In the genomic region with DNA sequence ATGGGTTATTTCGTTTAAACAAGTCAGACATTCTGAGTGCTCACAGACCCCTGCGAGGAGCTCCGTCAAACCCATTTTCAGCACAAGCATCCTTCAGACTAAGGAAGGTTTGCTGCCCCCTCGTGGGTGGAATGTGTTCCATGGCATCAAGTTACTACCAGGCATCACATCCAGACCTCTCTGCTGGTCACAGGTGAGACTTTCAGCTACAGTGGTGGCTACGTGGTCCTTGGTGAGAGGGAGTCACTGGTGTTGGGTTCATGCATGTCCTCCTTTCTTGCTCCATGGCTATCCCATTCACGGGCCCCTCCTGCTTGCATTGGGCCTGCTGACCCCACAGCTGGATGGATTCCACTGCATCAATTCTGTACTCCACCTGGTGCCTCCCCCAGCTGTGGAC, we compare ENCODE assay signal across 8 cellular contexts. TPM values are rescaled to one million over a fixed set of nuclear protein-coding genes. Genes with fewer than 3 reads are reported as not detected.
DNase-seq lines count a peak whose midpoint lies in the region; ATAC-seq and TF ChIP-seq lines count a peak whose summit lies in the region.

No MANE protein-coding gene starts in this region.

- ATAC-seq in GM19351 (IDR thresholded peaks at IDR 0.05; ENCODE audit: unreplicated experiment) (peak; percentile 40), GM18868 (IDR thresholded peaks at IDR 0.05; ENCODE audit: unreplicated experiment) (no peak)
- ATAC-seq in naive thymus-derived CD8-positive, alpha-beta T cell, result peak; percentile 52 to 61
- peak; percentile 69 for ATAC-seq in stimulated activated memory B cell treated with anti-CD40 and anti-IgM and Interleukin-4, amounts not matched to agents 10 μg/mL and 1 μg/mL and 100 μg/mL, for 72 hours

- H3K27ac Mint-ChIP-seq in naive thymus-derived CD8-positive, alpha-beta T cell, result peak overlapping the region in 1 of 10 donors; percentile 71
- H3K27ac Mint-ChIP-seq in stimulated activated memory B cell treated with anti-CD40 and anti-IgM and Interleukin-4, amounts not matched to agents 10 μg/mL and 1 μg/mL and 100 μg/mL, for 72 hours, result no peak overlapping the region

- peaks cover 12 to 20% (median 15%) of the 10 kb centered on the region in 5 donors for H3K27me3 Mint-ChIP-seq in naive thymus-derived CD8-positive, alpha-beta T cell
- peaks cover 18% of the 10 kb centered on the region for H3K27me3 Mint-ChIP-seq in stimulated activated memory B cell treated with anti-CD40 and anti-IgM and Interleukin-4, amounts not matched to agents 10 μg/mL and 1 μg/mL and 100 μg/mL, for 72 hours

- DNase-seq in AG08395 (ENCODE audit: low spot score) (peak; percentile 41), NCI-H774 (lab: John Stamatoyannopoulos, UW) (peak; percentile 3), erythroblast (lab: John Stamatoyannopoulos, UW) (peak; percentile 52 to 77)
- peak; percentile 18 to 69 (median 45) for DNase-seq in activated CD8-positive, alpha-beta memory T cell treated with anti-CD3 and anti-CD28 coated beads for 48 hours (ENCODE audit: low read depth in 2 of 3, low spot score in 2 of 3)
- DNase-seq in naive thymus-derived CD8-positive, alpha-beta T cell, result peak in 9 of 10 donors; percentile 26 to 78 (median 50)

- H3K4me3 Mint-ChIP-seq in naive thymus-derived CD8-positive, alpha-beta T cell, result no peak overlapping the region
- no peak overlapping the region for H3K4me3 Mint-ChIP-seq in stimulated activated memory B cell treated with anti-CD40 and anti-IgM and Interleukin-4, amounts not matched to agents 10 μg/mL and 1 μg/mL and 100 μg/mL, for 72 hours

- POLR2A ChIA-PET in naive thymus-derived CD8-positive, alpha-beta T cell (lab: Charles Lee), result no interaction called here

- no peak for TF ChIP-seq POLR2A in erythroblast (IDR thresholded peaks at IDR 0.05; ENCODE audit: low read length)

- no peaks in the 10 kb centered on the region for H3K9me3 Mint-ChIP-seq in naive thymus-derived CD8-positive, alpha-beta T cell
- no peaks in the 10 kb centered on the region for H3K9me3 Mint-ChIP-seq in stimulated activated memory B cell treated with anti-CD40 and anti-IgM and Interleukin-4, amounts not matched to agents 10 μg/mL and 1 μg/mL and 100 μg/mL, for 72 hours

- H3K36me3 Mint-ChIP-seq in naive thymus-derived CD8-positive, alpha-beta T cell, result no peaks in the 10 kb centered on the region
- no peaks in the 10 kb centered on the region for H3K36me3 Mint-ChIP-seq in stimulated activated memory B cell treated with anti-CD40 and anti-IgM and Interleukin-4, amounts not matched to agents 10 μg/mL and 1 μg/mL and 100 μg/mL, for 72 hours

- peaks cover 0 to 4% (median 0%) of the 10 kb centered on the region in 4 donors for H3K4me1 Mint-ChIP-seq in naive thymus-derived CD8-positive, alpha-beta T cell
- peaks cover 9% of the 10 kb centered on the region for H3K4me1 Mint-ChIP-seq in stimulated activated memory B cell treated with anti-CD40 and anti-IgM and Interleukin-4, amounts not matched to agents 10 μg/mL and 1 μg/mL and 100 μg/mL, for 72 hours

RNA-seq across cellular contexts. Expression of a gene that starts 9.1 kb away (rescaled TPM):
- under 1 TPM; 0.22 to 0.52 TPM for total RNA-seq in naive thymus-derived CD8-positive, alpha-beta T cell
- polyA plus RNA-seq in naive thymus-derived CD8-positive, alpha-beta T cell, result not detected

RNA-seq across cellular contexts. Expression of a gene that starts 14.8 kb away (rescaled TPM):
- under 1 TPM; 0.47 TPM for total RNA-seq in naive thymus-derived CD8-positive, alpha-beta T cell
- polyA plus RNA-seq in naive thymus-derived CD8-positive, alpha-beta T cell, result not detected

RNA-seq across cellular contexts. Expression of a gene that starts 23.5 kb away (rescaled TPM):
- total RNA-seq in naive thymus-derived CD8-positive, alpha-beta T cell, result under 1 TPM; 0.25 to 0.39 TPM
- polyA plus RNA-seq in naive thymus-derived CD8-positive, alpha-beta T cell, result not detected

RNA-seq across cellular contexts. Expression of a gene that starts 43.3 kb away (rescaled TPM):
- total RNA-seq in naive thymus-derived CD8-positive, alpha-beta T cell, result under 1 TPM in 1 of 2 experiments, not detected in 1; 0.62 TPM
- polyA plus RNA-seq in naive thymus-derived CD8-positive, alpha-beta T cell, result not detected

RNA-seq across cellular contexts. Expression of a gene that starts 46.8 kb away (rescaled TPM):
- total RNA-seq in naive thymus-derived CD8-positive, alpha-beta T cell, result not detected
- under 1 TPM in 1 of 3 donors, not detected in 2; 0.32 TPM for polyA plus RNA-seq in naive thymus-derived CD8-positive, alpha-beta T cell

Comparison
In these comparisons a context has a peak if more than half of its experiments do, and no peak if none do; other contexts are left out.
1. DNase-seq: peak in every context shown above with its lines; median percentile 64 in erythroblast; 50 in naive thymus-derived CD8-positive, alpha-beta T cell; 45 in activated CD8-positive, alpha-beta memory T cell treated with anti-CD3 and anti-CD28 coated beads for 48 hours; 41 in AG08395; 3 in NCI-H774.